26 cellular contexts compared by ENCODE assay signal in the genomic region with DNA sequence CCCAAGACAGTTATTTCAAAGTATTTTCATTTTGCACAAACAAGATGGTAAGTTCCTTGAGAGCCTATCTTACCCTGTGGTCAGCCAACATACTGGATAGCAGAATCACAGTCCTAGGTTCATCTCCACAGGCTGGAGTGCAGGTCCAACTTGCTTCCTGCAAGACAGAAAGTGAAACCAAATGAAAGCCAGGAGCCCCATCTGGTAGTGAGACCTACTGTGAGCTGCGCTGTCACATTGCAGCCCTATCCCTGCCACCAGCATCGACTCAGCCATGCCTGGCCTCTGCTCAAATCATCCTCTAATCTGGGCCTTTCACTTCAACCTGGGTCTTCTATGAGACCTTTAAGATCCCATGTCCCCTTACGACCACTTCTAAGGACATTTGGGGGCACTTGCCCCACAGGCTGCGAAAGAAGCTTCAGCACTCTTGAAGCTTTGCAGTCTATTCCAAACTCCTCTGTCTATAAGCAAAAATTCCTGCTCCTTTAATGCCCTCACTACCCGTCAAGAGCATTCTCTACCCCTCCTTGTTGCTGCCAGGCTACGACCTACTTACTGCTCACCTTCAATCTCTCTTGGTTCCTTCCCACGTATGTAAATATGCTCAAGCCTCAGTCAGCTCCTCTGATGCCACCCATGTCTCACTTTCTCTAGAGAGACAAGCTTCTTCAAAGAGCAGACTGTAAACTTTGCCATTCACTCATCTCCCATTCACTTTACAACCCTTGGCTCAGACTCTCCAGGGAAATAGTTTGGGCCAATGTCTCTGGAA. TPM values are rescaled to one million over a fixed set of nuclear protein-coding genes. Genes with fewer than 3 reads are reported as not detected.
"Had no signal": no experiment of that assay in that cellular context is flagged by ENCODE, and none has a peak within 500 bp of the region (broad histone marks: within the 10 kb centered on the region; RNA-seq: fewer than 3 reads in every experiment).

No MANE protein-coding gene starts in this region.

- H3K4me3 ChIP-seq: hepatocyte, left ventricle myocardium inferior, tibial artery had no signal

- H3K27ac Mint-ChIP-seq: activated naive CD4-positive, alpha-beta T cell treated with anti-CD3 and anti-CD28 coated beads, Interleukin-2, amount 10 ng/mL, durations not matched to agents 7 days and 5 days; effector memory CD8-positive, alpha-beta T cell; immature natural killer cell; natural killer cell; progenitor cell of endocrine pancreas; stimulated activated naive CD8-positive, alpha-beta T cell treated with anti-CD3 and anti-CD28 coated beads, Interleukin-15, Interleukin-2, amounts not matched to agents 100 ng/mL and 50 ng/mL, for 24 hours had no signal

- H3K36me3 ChIP-seq: left ventricle myocardium inferior, tibial artery had no signal

- H3K9me3 Mint-ChIP-seq: effector memory CD8-positive, alpha-beta T cell; stimulated activated naive CD8-positive, alpha-beta T cell treated with anti-CD3 and anti-CD28 coated beads, Interleukin-15, Interleukin-2, amounts not matched to agents 100 ng/mL and 50 ng/mL, for 24 hours had no signal

- FAIRE-seq: endothelial cell of umbilical vein, frontal cortex had no signal

- ATAC-seq: activated T-cell treated with anti-CD3 and anti-CD28 coated beads, Interleukin-2, amount 50 U/mL, for 4 hours; effector memory CD8-positive, alpha-beta T cell; esophagus mucosa; natural killer cell had no signal

- H3K36me3 Mint-ChIP-seq: activated naive CD4-positive, alpha-beta T cell treated with anti-CD3 and anti-CD28 coated beads, Interleukin-2, amount 10 ng/mL, durations not matched to agents 7 days and 5 days; immature natural killer cell; natural killer cell had no signal

- H3K4me3 Mint-ChIP-seq: activated naive CD4-positive, alpha-beta T cell treated with anti-CD3 and anti-CD28 coated beads, Interleukin-2, amount 10 ng/mL, durations not matched to agents 7 days and 5 days; activated T-cell treated with anti-CD3 and anti-CD28 coated beads, Interleukin-2, amount 50 U/mL, for 4 hours; effector memory CD8-positive, alpha-beta T cell; natural killer cell; stimulated activated naive CD8-positive, alpha-beta T cell treated with anti-CD3 and anti-CD28 coated beads, Interleukin-15, Interleukin-2, amounts not matched to agents 100 ng/mL and 50 ng/mL, for 24 hours had no signal

- DNase-seq: activated CD4-positive, alpha-beta T cell treated with anti-CD3 and anti-CD28 coated beads for 4 hours; activated CD4-positive, alpha-beta T cell treated with anti-CD3 and anti-CD28 coated beads, Interleukin-2, amount 50 U/mL, for 48 hours; activated CD4-positive, CD25-positive, alpha-beta regulatory T cell; activated CD8-positive, alpha-beta memory T cell treated with anti-CD3 and anti-CD28 coated beads, Interleukin-2, amount 50 U/mL, for 48 hours; activated naive CD4-positive, alpha-beta T cell treated with anti-CD3 and anti-CD28 coated beads, Interleukin-2, amount 10 ng/mL, durations not matched to agents 7 days and 5 days; activated T-cell treated with anti-CD3 and anti-CD28 coated beads, Interleukin-2, amount 50 U/mL, for 4 hours; dermis blood vessel endothelial cell; effector memory CD8-positive, alpha-beta T cell; glutamatergic neuron; immature natural killer cell; left ventricle myocardium inferior; mammary epithelial cell; midbrain; natural killer cell; stimulated activated CD4-positive, alpha-beta T cell treated with anti-CD3 and anti-CD28 coated beads, Interleukin-12 subunit alpha, Interleukin-12 subunit beta, amount 100 ng/mL, for 4 hours; substantia nigra; T1000; tibial artery had no signal

- H3K9me3 ChIP-seq: tibial artery had no signal

- H3K27me3 ChIP-seq: hepatocyte had no signal

- H3K4me1 ChIP-seq: left ventricle myocardium inferior, tibial artery had no signal

- H3K27ac ChIP-seq: hepatocyte, left ventricle myocardium inferior, tibial artery had no signal

- H3K4me1 Mint-ChIP-seq: activated naive CD4-positive, alpha-beta T cell treated with anti-CD3 and anti-CD28 coated beads, Interleukin-2, amount 10 ng/mL, durations not matched to agents 7 days and 5 days; immature natural killer cell had no signal

RNA-seq across cellular contexts. Expression of gene TSPAN11, which starts 55.9 kb away (rescaled TPM):
- total RNA-seq: activated CD8-positive, alpha-beta memory T cell treated with anti-CD3 and anti-CD28 coated beads for 36 hours; activated T-cell treated with anti-CD3 and anti-CD28 coated beads, Interleukin-2, amount 50 U/mL, for 4 hours; natural killer cell; T-helper 1 cell treated with Interleukin-12 subunit alpha and Interleukin-12 subunit beta and Interleukin-4 antibody, amounts not matched to agents 30 ng/mL and 1 ng/mL, for 36 hours had no signal
- polyA plus RNA-seq: immature natural killer cell had no signal
